Comparison of ENCODE assay signal across 25 cellular contexts in genomic region chr4:123342498-123342897, GRCh38. TPM values are rescaled to one million over a fixed set of nuclear protein-coding genes. Genes with fewer than 3 reads are reported as not detected.
DNase-seq lines count a peak whose midpoint lies in the region; ATAC-seq, FAIRE-seq and TF ChIP-seq lines count a peak whose summit lies in the region.
"Had no signal": no experiment of that assay in that cellular context is flagged by ENCODE, and none has a peak within 500 bp of the region (broad histone marks: within the 10 kb centered on the region; RNA-seq: fewer than 3 reads in every experiment).

No MANE protein-coding gene starts in this region.

- no peak for TF ChIP-seq CTCF in heart left ventricle (IDR thresholded peaks at IDR 0.05)
- no peak for TF ChIP-seq CTCF in endothelial cell of umbilical vein (IDR thresholded peaks at IDR 0.05; ENCODE audit: extremely low read depth in 1 of 2, insufficient read depth in 1 of 2, low read depth in 1 of 2, low read length in 2 of 2)
- TF ChIP-seq CTCF in stomach (IDR thresholded peaks at IDR 0.05) = no peak
- TF ChIP-seq CTCF in Caco-2 (IDR thresholded peaks at IDR 0.05; ENCODE audit: insufficient read depth in 1 of 2, low read depth in 1 of 2, low read length in 1 of 2, severe bottlenecking in 1 of 2, unreplicated experiment in 1 of 2) = no peak

- peaks cover 2% of the 10 kb centered on the region for H3K9me3 Mint-ChIP-seq in Caco-2 (ENCODE audit: unreplicated experiment)
- H3K9me3 Mint-ChIP-seq: HFFc6 had no signal

- H4K20me1 ChIP-seq in endothelial cell of umbilical vein (replicated peaks; ENCODE audit: control insufficient read depth, extremely low read depth, insufficient read depth, low read length) = no peaks in the 10 kb centered on the region
- H4K20me1 ChIP-seq: BLaER1 treated with 17β-estradiol and CSF1 and Interleukin-3, amounts not matched to agents 10 nM and 100 nM had no signal

- H2AK5ac ChIP-seq in mesendoderm (ENCODE audit: low read length) = no peak overlapping the region

- H3K36me3 Mint-ChIP-seq in Caco-2 (ENCODE audit: insufficient read depth, unreplicated experiment) = no peaks in the 10 kb centered on the region
- H3K36me3 Mint-ChIP-seq: CD4-positive, alpha-beta memory T cell had no signal

- H2BK15ac ChIP-seq in mesendoderm (replicated peaks; ENCODE audit: low read depth) = no peak overlapping the region

- H3K36me3 ChIP-seq in heart left ventricle = no peaks in the 10 kb centered on the region
- H3K36me3 ChIP-seq in endothelial cell of umbilical vein (ENCODE audit: control insufficient read depth in 2 of 2, extremely low read depth in 1 of 2, insufficient read depth in 2 of 2, low read length in 2 of 2) = no peaks in the 10 kb centered on the region
- H3K36me3 ChIP-seq in mesendoderm (ENCODE audit: control insufficient read depth, insufficient read depth, low read length) = no peaks in the 10 kb centered on the region
- H3K36me3 ChIP-seq in stomach = no peaks in the 10 kb centered on the region
- H3K36me3 ChIP-seq in Caco-2 (ENCODE audit: control insufficient read depth, insufficient read depth, low read length) = no peaks in the 10 kb centered on the region
- H3K36me3 ChIP-seq: BLaER1 treated with 17β-estradiol and CSF1 and Interleukin-3, amounts not matched to agents 10 nM and 100 nM had no signal

- H3K18ac ChIP-seq in mesendoderm (ENCODE audit: low read length) = no peak overlapping the region

- H3K9me1 ChIP-seq in endothelial cell of umbilical vein (replicated peaks; ENCODE audit: control insufficient read depth, extremely low read depth, insufficient read depth, low read length) = no peaks in the 10 kb centered on the region

- no peak overlapping the region for H4K8ac ChIP-seq in mesendoderm (ENCODE audit: low read depth, low read length)

- no peak overlapping the region for H3K4ac ChIP-seq in mesendoderm (ENCODE audit: low read depth, low read length)

- ATAC-seq in heart left ventricle (no peak), right cardiac atrium (no peak), HG03196 (IDR thresholded peaks at IDR 0.05; ENCODE audit: unreplicated experiment) (no peak)
- ATAC-seq: Right ventricle myocardium inferior had no signal

- no peak overlapping the region for H3K23ac ChIP-seq in mesendoderm (ENCODE audit: low read length)

- CTCF ChIA-PET in endothelial cell of umbilical vein (lab: Charles Lee) (interaction anchor here (1.1 kb wide), 2 partner anchors 18 to 19 kb away, joined by 3 to 4 read pairs; no protein-coding TSS in a partner anchor), Caco-2 (lab: Charles Lee) (no interaction called here)

- no peak for TF ChIP-seq POLR2A in heart left ventricle (IDR thresholded peaks at IDR 0.05)
- TF ChIP-seq POLR2A in endothelial cell of umbilical vein (IDR thresholded peaks at IDR 0.05; ENCODE audit: low read depth, low read length) = no peak
- no peak for TF ChIP-seq POLR2A in stomach (IDR thresholded peaks at IDR 0.05)

- H3K27me3 Mint-ChIP-seq in Caco-2 (ENCODE audit: insufficient read depth, unreplicated experiment) = no peaks in the 10 kb centered on the region

- no peaks in the 10 kb centered on the region for H3K79me1 ChIP-seq in mesendoderm (ENCODE audit: low read length)

- H3K4me3 ChIP-seq in heart left ventricle (no peak overlapping the region), right cardiac atrium (ENCODE audit: low read length) (no peak overlapping the region), endothelial cell of umbilical vein (replicated peaks in 1 of 3; ENCODE audit: insufficient read depth in 1 of 3, low read depth in 1 of 3, low read length in 3 of 3) (no peak overlapping the region), mesendoderm (ENCODE audit: low read length) (no peak overlapping the region), stomach (no peak overlapping the region), Caco-2 (ENCODE audit: low read depth, low read length) (no peak overlapping the region)
- H3K4me3 ChIP-seq: BLaER1 treated with 17β-estradiol and CSF1 and Interleukin-3, amounts not matched to agents 10 nM and 100 nM; GM23248 had no signal

- POLR2A ChIA-PET in endothelial cell of umbilical vein (lab: Charles Lee) (no interaction called here), Caco-2 (lab: Charles Lee) (no interaction called here)

- BruUV-seq in endothelial cell of umbilical vein (replicated peaks; lab: Mats Ljungman, UMichigan) (no TSS peak), Caco-2 (replicated peaks; lab: Mats Ljungman, UMichigan) (no TSS peak)

- FAIRE-seq in endothelial cell of umbilical vein (lab: Jason Lieb, UNC) = no peak

- dilution Hi-C loops in endothelial cell of umbilical vein (cut with MboI; ENCODE audit: extremely low pct_ligation_motif_present, low sequenced_read_pairs) = no loop called here

- no peaks in the 10 kb centered on the region for H3K9me3 ChIP-seq in heart left ventricle
- no peaks in the 10 kb centered on the region for H3K9me3 ChIP-seq in right cardiac atrium (ENCODE audit: control insufficient read depth, low read length)
- no peaks in the 10 kb centered on the region for H3K9me3 ChIP-seq in endothelial cell of umbilical vein (replicated peaks; ENCODE audit: control insufficient read depth, insufficient read depth, low read length)
- H3K9me3 ChIP-seq in stomach = no peaks in the 10 kb centered on the region
- no peaks in the 10 kb centered on the region for H3K9me3 ChIP-seq in Caco-2

- WGBS in heart left ventricle, 4 donors = 82 to 100% (median 91%) methylated on average over 2 of the region's 2 CpGs
- WGBS in right cardiac atrium = 69% methylated on average over 2 of the region's 2 CpGs
- no CpG with 5 or more reads among the region's 2 CpGs for WGBS in mesendoderm (ENCODE audit: extremely low coverage, insufficient coverage, low lambda C conversion rate)
- WGBS in stomach, 5 donors = 80 to 89% (median 87%) methylated on average over 2 of the region's 2 CpGs

- no peaks in the 10 kb centered on the region for H3K27me3 ChIP-seq in heart left ventricle
- H3K27me3 ChIP-seq in right cardiac atrium (ENCODE audit: control insufficient read depth, insufficient read depth) = no peaks in the 10 kb centered on the region
- H3K27me3 ChIP-seq in endothelial cell of umbilical vein (ENCODE audit: control insufficient read depth in 2 of 2, insufficient read depth in 2 of 2, low read length in 2 of 2) = no peaks in the 10 kb centered on the region
- no peaks in the 10 kb centered on the region for H3K27me3 ChIP-seq in mesendoderm (ENCODE audit: insufficient read depth, low read length, poor library complexity)
- H3K27me3 ChIP-seq in stomach = no peaks in the 10 kb centered on the region
- no peaks in the 10 kb centered on the region for H3K27me3 ChIP-seq in Caco-2 (replicated peaks; ENCODE audit: control insufficient read depth, insufficient read depth, low read length)
- H3K27me3 ChIP-seq: BLaER1 treated with 17β-estradiol and CSF1 and Interleukin-3, amounts not matched to agents 10 nM and 100 nM had no signal

- H3K27ac Mint-ChIP-seq in Caco-2 (ENCODE audit: unreplicated experiment) = no peak overlapping the region
- H3K27ac Mint-ChIP-seq: CD4-positive, alpha-beta memory T cell; H9; HFFc6 had no signal

- intact Hi-C loops in heart left ventricle (cut with DNase I) (loop anchor here in 4 of 10 donors (5.0 to 10.0 kb wide), 5 partner anchors 55 to 98 kb away; partner anchors contain the start of gene SPRY1 (in 1 of the 4)), right cardiac atrium (cut with DNase I) (loop anchor here in 1 of 4 donors (10.0 kb wide), 1 partner anchor 98 kb away; no protein-coding TSS in a partner anchor), endothelial cell of umbilical vein (cut with micrococcal nuclease) (loop anchor here (2.0 to 5.0 kb wide), 3 partner anchors 92 to 320 kb away; no protein-coding TSS in a partner anchor), stomach (cut with DNase I; ENCODE audit: low total_unique reads) (no loop called here), Caco-2 (cut with micrococcal nuclease; ENCODE audit: unreplicated experiment) (no loop called here)

- no peak overlapping the region for H3K4me3 Mint-ChIP-seq in Caco-2 (ENCODE audit: unreplicated experiment)
- H3K4me3 Mint-ChIP-seq: CD4-positive, alpha-beta memory T cell; H9; HFFc6 had no signal

- H3K9ac ChIP-seq in endothelial cell of umbilical vein (replicated peaks; ENCODE audit: extremely low read depth, insufficient read depth, low read length) (no peak overlapping the region), mesendoderm (ENCODE audit: low read length) (no peak overlapping the region)
- H3K9ac ChIP-seq: BLaER1 treated with 17β-estradiol and CSF1 and Interleukin-3, amounts not matched to agents 10 nM and 100 nM; GM23248; KMS-11 had no signal

- H2BK5ac ChIP-seq in mesendoderm (ENCODE audit: low read length) = peak overlapping the region; percentile 31

- TF ChIP-seq EP300 in stomach (IDR thresholded peaks at IDR 0.05) = no peak

- no peak overlapping the region for H2AFZ ChIP-seq in endothelial cell of umbilical vein (ENCODE audit: low read depth, low read length)
- H2AFZ ChIP-seq: GM23248 had no signal

- H3K4me1 Mint-ChIP-seq in Caco-2 (ENCODE audit: low read depth, unreplicated experiment) = peaks cover 31% of the 10 kb centered on the region
- H3K4me1 Mint-ChIP-seq: CD4-positive, alpha-beta memory T cell had no signal

- DNase-seq in heart left ventricle (no peak), right cardiac atrium (no peak), endothelial cell of umbilical vein (ENCODE audit: low read depth, low spot score) (no peak), mesendoderm (no peak), stomach (no peak), NCI-H510A treated with DMSO at 0.1 percent for 48 hours (lab: John Stamatoyannopoulos, UW) (no peak), Caco-2 (no peak)
- DNase-seq: 8988T; CD4-positive, alpha-beta memory T cell; DMS153; GDM1; GM23248; H9; HFFc6; NCI-H1092 treated with DMSO at 0.1 percent for 48 hours; NCI-H146; NCI-H2029; NCI-H226; NCI-H524; NCI-H82 had no signal

- H3K56ac ChIP-seq in mesendoderm (ENCODE audit: low read length) = peak overlapping the region; percentile 9

- no peak overlapping the region for H2BK120ac ChIP-seq in mesendoderm (ENCODE audit: low read depth, low read length)

- no peaks in the 10 kb centered on the region for H3K79me2 ChIP-seq in endothelial cell of umbilical vein (ENCODE audit: control insufficient read depth, insufficient read depth, low read length)
- H3K79me2 ChIP-seq in mesendoderm (ENCODE audit: control insufficient read depth, insufficient read depth, low read length) = no peaks in the 10 kb centered on the region

- H3K4me1 ChIP-seq in heart left ventricle (peaks cover 0 to 47% (median 13%) of the 10 kb centered on the region in 12 donors), right cardiac atrium (ENCODE audit: control insufficient read depth, insufficient read depth, low read length) (peaks cover 3% of the 10 kb centered on the region), endothelial cell of umbilical vein (ENCODE audit: control insufficient read depth, extremely low read depth, insufficient read depth, low read length) (peaks cover 58% of the 10 kb centered on the region), mesendoderm (ENCODE audit: control insufficient read depth, low read depth, low read length) (no peaks in the 10 kb centered on the region), stomach (peaks cover 0 to 20% (median 5%) of the 10 kb centered on the region in 4 donors), Caco-2 (peaks cover 9% of the 10 kb centered on the region)

- H3K27ac ChIP-seq in heart left ventricle (peak overlapping the region in 8 of 12 donors; percentile 30 to 82 (median 70)), right cardiac atrium (ENCODE audit: low read length) (no peak overlapping the region), endothelial cell of umbilical vein (ENCODE audit: insufficient read depth, low read depth, low read length) (peak overlapping the region; percentile 92), mesendoderm (ENCODE audit: low read depth, low read length) (no peak overlapping the region), stomach (peak overlapping the region in 3 of 5 donors; percentile 46 to 80 (median 66))
- H3K27ac ChIP-seq: BLaER1 treated with 17β-estradiol and CSF1 and Interleukin-3, amounts not matched to agents 10 nM and 100 nM; GM23248; HL-60; KMS-11 had no signal

- H4K5ac ChIP-seq in mesendoderm (ENCODE audit: low read length) = no peak overlapping the region

- no peak overlapping the region for H3K4me2 ChIP-seq in endothelial cell of umbilical vein (ENCODE audit: insufficient read depth, low read length)
- H3K4me2 ChIP-seq in mesendoderm (ENCODE audit: low read length) = no peak overlapping the region
- H3K4me2 ChIP-seq: KMS-11 had no signal

RNA-seq across cellular contexts. Expression of gene SPRY1, which starts 54.1 kb away (rescaled TPM):
- total RNA-seq in heart left ventricle (100 to 1,000 TPM in 1 of 9 donors, 10 to 100 TPM in 8; 28.0 to 104 (median 39.1) TPM), right cardiac atrium (10 to 100 TPM; 26.3 to 60.4 (median 50.0) TPM), endothelial cell of umbilical vein (43.7 and 59.6 TPM in 2 replicates), stomach (10 to 100 TPM; 21.4 to 85.2 (median 55.4) TPM), Caco-2 (2022) (23.2 and 23.4 TPM in 2 replicates)
- polyA plus RNA-seq in heart left ventricle (10 to 100 TPM; 17.0 to 57.6 TPM), right cardiac atrium (21.3 TPM), endothelial cell of umbilical vein (12.5 and 14.1 TPM in 2 replicates), stomach (10 to 100 TPM; 15.7 to 48.3 (median 21.2) TPM)
- polyA plus RNA-seq in endothelial cell of umbilical vein (2011; cell fraction: cytosol; rRNA removed) = 7.7 and 9.2 TPM in 2 replicates
- 13.9 and 17.0 TPM in 2 replicates for polyA plus RNA-seq in endothelial cell of umbilical vein (2011; cell fraction: nucleus; rRNA removed)
- polyA plus RNA-seq in endothelial cell of umbilical vein (2012) = 5.0 and 5.8 TPM in 2 replicates
- polyA minus RNA-seq in endothelial cell of umbilical vein = 18.6 and 19.6 TPM in 2 replicates
- not detected for polyA minus RNA-seq in endothelial cell of umbilical vein (2011; cell fraction: cytosol; rRNA and poly(A)+ RNA removed)
- 20.7 and 22.4 TPM in 2 replicates for polyA minus RNA-seq in endothelial cell of umbilical vein (2011; cell fraction: nucleus; rRNA and poly(A)+ RNA removed)
- 30.5 TPM for polyA plus RNA-seq in mesendoderm (2013, experiment 1 of 2)
- polyA plus RNA-seq in mesendoderm (2013, experiment 2 of 2) = 33.4 TPM

Comparison
In these comparisons a context has a peak if more than half of its experiments do, and no peak if none do; other contexts are left out.
1. H3K27ac ChIP-seq: peak in heart left ventricle (8 of 12), endothelial cell of umbilical vein (single experiment) and stomach (3 of 5); none in right cardiac atrium (single experiment) and mesendoderm (single experiment).